17 cellular contexts compared by ENCODE assay signal in the genomic region with DNA sequence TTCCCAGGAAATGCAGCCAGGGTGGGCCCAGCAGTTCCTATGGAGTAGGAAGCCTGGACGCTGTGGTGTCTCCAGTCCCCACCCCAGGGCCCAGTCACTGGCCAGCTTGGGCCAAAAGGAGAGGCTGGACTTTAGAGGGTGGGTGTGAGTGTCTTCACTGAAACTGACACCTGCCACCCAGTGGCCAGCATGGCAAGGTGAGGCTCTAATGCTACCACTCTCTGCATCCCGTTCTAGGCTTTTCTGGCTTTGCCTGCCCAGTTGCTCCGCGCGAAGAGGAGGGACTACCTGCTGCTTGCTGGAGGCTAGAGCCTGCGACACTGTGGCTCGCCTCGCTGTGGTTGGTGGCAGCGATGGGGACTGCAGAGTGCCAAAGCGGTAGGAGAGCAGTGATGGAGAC. TPM values are rescaled to one million over a fixed set of nuclear protein-coding genes. Genes with fewer than 3 reads are reported as not detected.
DNase-seq lines count a peak whose midpoint lies in the region; TF ChIP-seq lines count a peak whose summit lies in the region.
"Had no signal": no experiment of that assay in that cellular context is flagged by ENCODE, and none has a peak within 500 bp of the region (broad histone marks: within the 10 kb centered on the region; RNA-seq: fewer than 3 reads in every experiment).

No MANE protein-coding gene starts in this region.

- H3K9me2 ChIP-seq in Loucy (replicated peaks; ENCODE audit: low read depth, low read length) = no peaks in the 10 kb centered on the region

- H3K27me3 Mint-ChIP-seq in nephron progenitor cell (ENCODE audit: low read depth, poor library complexity) = peaks cover 38% of the 10 kb centered on the region
- H3K27me3 Mint-ChIP-seq: activated T-helper 17 cell treated with anti-CD3 and anti-CD28 coated beads, Interleukin-2, amount 50 U/mL, for 72 hours; stimulated activated naive CD8-positive, alpha-beta T cell treated with anti-CD3 and anti-CD28 coated beads, Interleukin-15, amount 100 ng/mL, for 72 hours had no signal

- H3F3A ChIP-seq in Loucy (ENCODE audit: low read depth) = no peaks in the 10 kb centered on the region

- no peaks in the 10 kb centered on the region for H3K4me1 Mint-ChIP-seq in nephron progenitor cell
- H3K4me1 Mint-ChIP-seq: stimulated activated naive CD8-positive, alpha-beta T cell treated with anti-CD3 and anti-CD28 coated beads, Interleukin-15, amount 100 ng/mL, for 72 hours had no signal

- H3K27ac Mint-ChIP-seq in nephron progenitor cell = no peak overlapping the region
- H3K27ac Mint-ChIP-seq: activated T-helper 17 cell treated with anti-CD3 and anti-CD28 coated beads, Interleukin-2, amount 50 U/mL, for 72 hours had no signal

- H3K36me3 Mint-ChIP-seq in nephron progenitor cell (ENCODE audit: low read depth) = no peaks in the 10 kb centered on the region

- 66 to 80% methylated on average over 10 of the region's 10 CpGs for WGBS in lower leg skin, 2 donors

- DNase-seq in GM06990 (ENCODE audit: extremely low read depth, insufficient read length) (no peak), choroid plexus epithelial cell (ENCODE audit: low read depth) (no peak), nephron progenitor cell (peak; percentile 18), substantia nigra (lab: John Stamatoyannopoulos, UW) (no peak), lower leg skin (ENCODE audit: low spot score in 2 of 2) (no peak), DMS 273 treated with DMSO at 0.1 percent for 48 hours (lab: John Stamatoyannopoulos, UW) (no peak)
- DNase-seq in activated CD4-positive, alpha-beta T cell treated with anti-CD3 and anti-CD28 coated beads for 1 hour = no peak
- DNase-seq: amygdala; BE2C; NCI-H2107; spleen; stimulated activated naive CD8-positive, alpha-beta T cell treated with anti-CD3 and anti-CD28 coated beads, Interleukin-15, amount 100 ng/mL, for 72 hours; uterus had no signal

- H3K4me2 ChIP-seq in Loucy (ENCODE audit: low read depth, low read length, poor library complexity, severe bottlenecking) = no peak overlapping the region

- H3K9me3 ChIP-seq in Loucy (ENCODE audit: insufficient read depth, low read depth, low read length) = no peaks in the 10 kb centered on the region
- H3K9me3 ChIP-seq: BE2C, SJSA1, spleen, uterus had no signal

- intact Hi-C loops in lower leg skin (cut with DNase I; ENCODE audit: low total_unique reads) = no loop called here

- no peaks in the 10 kb centered on the region for H3K27me3 ChIP-seq in GM06990 (replicated peaks; ENCODE audit: control insufficient read depth, insufficient read depth, low read length)
- no peaks in the 10 kb centered on the region for H3K27me3 ChIP-seq in Loucy (ENCODE audit: insufficient read depth, low read length, poor library complexity, severe bottlenecking)
- H3K27me3 ChIP-seq: BE2C, SJSA1, spleen, uterus had no signal

- H3K27ac ChIP-seq in substantia nigra (ENCODE audit: low read depth, low read length, poor library complexity, severe bottlenecking) = no peak overlapping the region
- H3K27ac ChIP-seq: epithelial cell of prostate, SJSA1, spleen, uterus had no signal

- no peaks in the 10 kb centered on the region for H4K20me1 ChIP-seq in Loucy (ENCODE audit: insufficient read depth, low read length, poor library complexity, severe bottlenecking)

- H2AFZ ChIP-seq in Loucy (ENCODE audit: low read length) = no peak overlapping the region

- no peak overlapping the region for H3K4me3 Mint-ChIP-seq in nephron progenitor cell
- H3K4me3 Mint-ChIP-seq: activated T-helper 17 cell treated with anti-CD3 and anti-CD28 coated beads, Interleukin-2, amount 50 U/mL, for 72 hours; stimulated activated naive CD8-positive, alpha-beta T cell treated with anti-CD3 and anti-CD28 coated beads, Interleukin-15, amount 100 ng/mL, for 72 hours had no signal

- H3K36me3 ChIP-seq in GM06990 (ENCODE audit: control insufficient read depth, insufficient read depth, low read length) (no peaks in the 10 kb centered on the region), Loucy (ENCODE audit: insufficient read depth, low read length) (no peaks in the 10 kb centered on the region)
- H3K36me3 ChIP-seq: BE2C, SJSA1, spleen, uterus had no signal

- H3K9ac ChIP-seq in Loucy (ENCODE audit: low read depth, low read length, poor library complexity, severe bottlenecking) = no peak overlapping the region

- H3K4me3 ChIP-seq in GM06990 (replicated peaks; ENCODE audit: low read depth, low read length) (no peak overlapping the region), Loucy (ENCODE audit: low read length, poor library complexity, severe bottlenecking) (no peak overlapping the region), choroid plexus epithelial cell (ENCODE audit: low read depth, low read length) (no peak overlapping the region), lower leg skin (ENCODE audit: low read depth, poor library complexity, severe bottlenecking) (no peak overlapping the region)
- H3K4me3 ChIP-seq: SJSA1, spleen, uterus had no signal

- H3K4me1 ChIP-seq in Loucy (ENCODE audit: insufficient read depth, low read length, poor library complexity, severe bottlenecking) = peaks cover 6% of the 10 kb centered on the region
- H3K4me1 ChIP-seq: BE2C, SJSA1, spleen, uterus had no signal

- H3K9me3 Mint-ChIP-seq in nephron progenitor cell = no peaks in the 10 kb centered on the region
- H3K9me3 Mint-ChIP-seq: activated T-helper 17 cell treated with anti-CD3 and anti-CD28 coated beads, Interleukin-2, amount 50 U/mL, for 72 hours; stimulated activated naive CD8-positive, alpha-beta T cell treated with anti-CD3 and anti-CD28 coated beads, Interleukin-15, amount 100 ng/mL, for 72 hours had no signal

- TF ChIP-seq POLR2A in lower leg skin (IDR thresholded peaks at IDR 0.05) = no peak

- no peaks in the 10 kb centered on the region for H3K79me2 ChIP-seq in Loucy (ENCODE audit: insufficient read depth, low read length)

- peak; percentile 34 for TF ChIP-seq CTCF in GM06990 (IDR thresholded peaks at IDR 0.05; ENCODE audit: insufficient read depth, low read length, poor library complexity, severe bottlenecking)
- TF ChIP-seq CTCF in Loucy (conservative IDR thresholded peaks at IDR 0.05; ENCODE audit: low read length) = peak; percentile 36; the same call in 1 of the 2 replicates
- peak; percentile 9 for TF ChIP-seq CTCF in choroid plexus epithelial cell (conservative IDR thresholded peaks at IDR 0.05; ENCODE audit: low read depth, low read length)
- TF ChIP-seq CTCF in nephron progenitor cell (IDR thresholded peaks at IDR 0.05) = no peak
- no peak for TF ChIP-seq CTCF in lower leg skin (IDR thresholded peaks at IDR 0.05)

RNA-seq across cellular contexts. Expression of a gene that starts 35.4 kb away (rescaled TPM):
- not detected for total RNA-seq in lower leg skin
- total RNA-seq: activated T-helper 17 cell treated with anti-CD3 and anti-CD28 coated beads, Interleukin-2, amount 50 U/mL, for 72 hours; SJSA1; spleen; uterus had no signal

Comparison
In these comparisons a context has a peak if more than half of its experiments do, and no peak if none do; other contexts are left out.
1. CTCF ChIP-seq: peak in GM06990 (single experiment), Loucy (single experiment) and choroid plexus epithelial cell (single experiment); none in nephron progenitor cell (single experiment) and lower leg skin (0 of 3).